Comparison of ENCODE assay signal across 20 cellular contexts in genomic region chr2:220998156-220998555, GRCh38.
"Had no signal": no experiment of that assay in that cellular context is flagged by ENCODE, and none has a peak within 500 bp of the region (broad histone marks: within the 10 kb centered on the region; RNA-seq: fewer than 3 reads in every experiment).

No MANE protein-coding gene starts in this region.

- H3K27ac ChIP-seq: coronary artery, dorsolateral prefrontal cortex, esophagus muscularis mucosa, foreskin keratinocyte, gastroesophageal sphincter, heart left ventricle, hepatocyte, left lung, lower lobe of right lung had no signal

- H3K27me3 ChIP-seq: esophagus muscularis mucosa, foreskin keratinocyte, gastroesophageal sphincter, heart left ventricle, hepatocyte, left lung had no signal

- DNase-seq: dermis blood vessel endothelial cell; dorsolateral prefrontal cortex; effector CD4-positive, alpha-beta T cell; effector memory CD4-positive, alpha-beta T cell; foreskin keratinocyte; heart left ventricle; hypothalamus; immature natural killer cell; left cardiac atrium; left lung; left ventricle myocardium superior; lower lobe of right lung; mesenchymal stem cell; mucosa of descending colon; naive B cell had no signal

- H3K36me3 ChIP-seq: esophagus muscularis mucosa, gastroesophageal sphincter, heart left ventricle, left lung, lower lobe of right lung had no signal

- H3K9me3 ChIP-seq: esophagus muscularis mucosa, gastroesophageal sphincter, heart left ventricle, left lung, lower lobe of right lung, mucosa of descending colon had no signal

- H3K4me2 ChIP-seq: hepatocyte had no signal

- H3K27ac Mint-ChIP-seq: immature natural killer cell, mesothelial cell of epicardium, naive B cell had no signal

- H3K4me1 ChIP-seq: left lung, lower lobe of right lung had no signal

- H3K9me3 Mint-ChIP-seq: immature natural killer cell, mesothelial cell of epicardium, naive B cell had no signal

- H3K4me3 ChIP-seq: coronary artery, dorsolateral prefrontal cortex, esophagus muscularis mucosa, gastroesophageal sphincter, heart left ventricle, hepatocyte, left lung, lower lobe of right lung, mucosa of descending colon had no signal

- H3K4me3 Mint-ChIP-seq: immature natural killer cell, mesothelial cell of epicardium, naive B cell had no signal

- H3K4me1 Mint-ChIP-seq: immature natural killer cell had no signal

- H3K79me2 ChIP-seq: hepatocyte had no signal

- H3K36me3 Mint-ChIP-seq: immature natural killer cell, mesothelial cell of epicardium, naive B cell had no signal

- ATAC-seq: gastroesophageal sphincter, heart left ventricle, left cardiac atrium, left lung, left ventricle myocardium superior, lower lobe of right lung, mucosa of descending colon had no signal

- H2AFZ ChIP-seq: hepatocyte had no signal
